1 cellular context compared by ENCODE assay signal in genomic region chr20:33709398-33709797, GRCh38.
TF ChIP-seq lines count a peak whose summit lies in the region.

No MANE protein-coding gene starts in this region.

TF ChIP-seq in IMR-90, 13 proteins besides CTCF, POLR2A, EP300 and RAD21:
- no peak for TF ChIP-seq SMC3 (IDR thresholded peaks at IDR 0.05; ENCODE audit: low read depth, low read length)
- no peak for TF ChIP-seq NFE2L2 (IDR thresholded peaks at IDR 0.05; ENCODE audit: low read depth, low read length)
- TF ChIP-seq ELK1 (IDR thresholded peaks at IDR 0.05; ENCODE audit: borderline replicate concordance, low read depth, low read length), result no peak
- no peak for TF ChIP-seq MXI1 (IDR thresholded peaks at IDR 0.05; ENCODE audit: borderline replicate concordance, low read depth, low read length)
- no peak for TF ChIP-seq MAFK (IDR thresholded peaks at IDR 0.05; ENCODE audit: low read depth, low read length)
- TF ChIP-seq FOS (IDR thresholded peaks at IDR 0.05; ENCODE audit: low read depth, low read length), result no peak
- TF ChIP-seq BHLHE40 (IDR thresholded peaks at IDR 0.05; ENCODE audit: low read depth, low read length), result no peak
- TF ChIP-seq RCOR1 (IDR thresholded peaks at IDR 0.05; ENCODE audit: insufficient replicate concordance, low read length), result no peak
- TF ChIP-seq USF2 (IDR thresholded peaks at IDR 0.05; ENCODE audit: low read depth, low read length), result no peak
- no peak for TF ChIP-seq RFX5 (IDR thresholded peaks at IDR 0.05; ENCODE audit: low read depth, low read length)
- no peak for TF ChIP-seq MAZ (IDR thresholded peaks at IDR 0.05; ENCODE audit: borderline replicate concordance, low read depth, low read length)
- TF ChIP-seq CEBPB (IDR thresholded peaks at IDR 0.05; ENCODE audit: low read depth, low read length), result no peak
- no peak for TF ChIP-seq CHD1 (IDR thresholded peaks at IDR 0.05; ENCODE audit: low read depth, low read length)
